In genomic region chrX:105823092-105823454, GRCh38 we compare ENCODE assay signal across 16 cellular contexts. TPM values are rescaled to one million over a fixed set of nuclear protein-coding genes. Genes with fewer than 3 reads are reported as not detected.
DNase-seq lines count a peak whose midpoint lies in the region; ATAC-seq and TF ChIP-seq lines count a peak whose summit lies in the region.
"Had no signal": no experiment of that assay in that cellular context is flagged by ENCODE, and none has a peak within 500 bp of the region (broad histone marks: within the 10 kb centered on the region; RNA-seq: fewer than 3 reads in every experiment).

No MANE protein-coding gene starts in this region.

- H3K4me3 Mint-ChIP-seq in WTC11, result peak overlapping the region; percentile 77
- H3K4me3 Mint-ChIP-seq: activated B cell treated with CpG ODN at 0.5 μM for 24 hours had no signal

- no peak overlapping the region for H3K14ac ChIP-seq in mesenchymal stem cell (ENCODE audit: low read length in 2 of 2)

- POLR2A ChIA-PET in WTC11 (lab: Charles Lee), result no interaction called here

- peak overlapping the region; percentile 73 to 86 for H3K18ac ChIP-seq in mesenchymal stem cell (ENCODE audit: low read depth in 1 of 2, low read length in 2 of 2)

- H2BK120ac ChIP-seq in mesenchymal stem cell (ENCODE audit: low read depth, low read length), result peak overlapping the region; percentile 49

- no peaks in the 10 kb centered on the region for H3K36me3 ChIP-seq in mesenchymal stem cell (ENCODE audit: control insufficient read depth in 1 of 2, insufficient read depth in 2 of 2, low read depth in 1 of 2, low read length in 2 of 2)
- H3K36me3 ChIP-seq in subcutaneous abdominal adipose tissue (ENCODE audit: control insufficient read depth in 5 of 5, insufficient read depth in 5 of 5, low read length in 5 of 5), result no peaks in the 10 kb centered on the region

- H3K27me3 ChIP-seq in mesenchymal stem cell (ENCODE audit: control insufficient read depth in 1 of 2, insufficient read depth in 1 of 2, low read length in 2 of 2), result peaks cover 0 to 39% of the 10 kb centered on the region in 2 experiments
- H3K27me3 ChIP-seq in subcutaneous abdominal adipose tissue (ENCODE audit: control insufficient read depth in 5 of 5, insufficient read depth in 4 of 5, low read length in 5 of 5), result peaks cover 10 to 25% (median 21%) of the 10 kb centered on the region in 5 donors

- H2AFZ ChIP-seq in mesenchymal stem cell (ENCODE audit: low read depth, low read length), result peak overlapping the region; percentile 63
- H2AFZ ChIP-seq: GM23248 had no signal

- CTCF ChIA-PET in WTC11 (lab: Charles Lee), result no interaction called here

- H3K9ac ChIP-seq in mesenchymal stem cell (ENCODE audit: low read length), result no peak overlapping the region
- no peak overlapping the region for H3K9ac ChIP-seq in subcutaneous abdominal adipose tissue (ENCODE audit: low read length in 5 of 5)
- H3K9ac ChIP-seq: GM23248 had no signal

- H2BK12ac ChIP-seq in mesenchymal stem cell (ENCODE audit: low read length in 2 of 2), result no peak overlapping the region

- 0% methylated on average over 4 of the region's 17 CpGs for WGBS in mesenchymal stem cell

- H3K9me3 ChIP-seq in mesenchymal stem cell (ENCODE audit: control insufficient read depth, low read length) (no peaks in the 10 kb centered on the region), subcutaneous abdominal adipose tissue (ENCODE audit: control insufficient read depth in 5 of 5, low read length in 5 of 5) (peaks cover 0 to 2% (median 0%) of the 10 kb centered on the region in 5 donors)

- no peaks in the 10 kb centered on the region for H3K79me1 ChIP-seq in mesenchymal stem cell (replicated peaks; ENCODE audit: low read length, poor library complexity, severe bottlenecking)

- no peaks in the 10 kb centered on the region for H3K9me3 Mint-ChIP-seq in WTC11
- H3K9me3 Mint-ChIP-seq: activated B cell treated with CpG ODN at 0.5 μM for 24 hours had no signal

- H3K36me3 Mint-ChIP-seq in WTC11, result no peaks in the 10 kb centered on the region

- H2BK15ac ChIP-seq in mesenchymal stem cell (ENCODE audit: low read depth, poor library complexity, severe bottlenecking), result no peak overlapping the region

- H4K8ac ChIP-seq in mesenchymal stem cell (ENCODE audit: low read length), result no peak overlapping the region

- H3K4me3 ChIP-seq in fibroblast of pulmonary artery (replicated peaks; ENCODE audit: low read depth, low read length) (peak overlapping the region; percentile 51), mesenchymal stem cell (ENCODE audit: insufficient read depth in 1 of 2, low read depth in 1 of 2, low read length in 2 of 2) (peak overlapping the region; percentile 56 to 65), subcutaneous abdominal adipose tissue (ENCODE audit: low read depth in 1 of 5, low read length in 5 of 5) (peak overlapping the region in 4 of 5 donors; percentile 26 to 68 (median 62))
- H3K4me3 ChIP-seq: GM23248 had no signal

- no peak overlapping the region for H3K23ac ChIP-seq in mesenchymal stem cell (ENCODE audit: low read length in 2 of 2)

- peaks cover 39% of the 10 kb centered on the region for H3K27me3 Mint-ChIP-seq in WTC11 (ENCODE audit: low read depth)
- H3K27me3 Mint-ChIP-seq: activated B cell treated with CpG ODN at 0.5 μM for 24 hours had no signal

- no peak overlapping the region for H3K27ac Mint-ChIP-seq in WTC11
- H3K27ac Mint-ChIP-seq: activated B cell treated with CpG ODN at 0.5 μM for 24 hours had no signal

- peaks cover 4% of the 10 kb centered on the region for H3K4me1 ChIP-seq in mesenchymal stem cell (ENCODE audit: control insufficient read depth, insufficient read depth, low read depth, low read length)
- H3K4me1 ChIP-seq in subcutaneous abdominal adipose tissue (ENCODE audit: control insufficient read depth in 5 of 5, insufficient read depth in 5 of 5, low read length in 5 of 5), result peaks cover 0 to 17% (median 9%) of the 10 kb centered on the region in 5 donors

- no peak overlapping the region for H2AK5ac ChIP-seq in mesenchymal stem cell (ENCODE audit: low read length, severe bottlenecking)

- no peak overlapping the region for H3K4ac ChIP-seq in mesenchymal stem cell (ENCODE audit: low read depth in 1 of 2, low read length in 2 of 2)

- H3K4me1 Mint-ChIP-seq in WTC11, result peaks cover 12% of the 10 kb centered on the region
- H3K4me1 Mint-ChIP-seq: activated B cell treated with CpG ODN at 0.5 μM for 24 hours had no signal

- no peak for TF ChIP-seq CTCF in WTC11 (IDR thresholded peaks at IDR 0.05)
- no peak for TF ChIP-seq CTCF in fibroblast of pulmonary artery (IDR thresholded peaks at IDR 0.05; ENCODE audit: low read length, missing control alignments)
- TF ChIP-seq CTCF in omental fat pad (IDR thresholded peaks at IDR 0.05), result no peak

- no peak overlapping the region for H4K91ac ChIP-seq in mesenchymal stem cell (ENCODE audit: low read length)

- DNase-seq in WTC11 (ENCODE audit: low spot score) (no peak), fibroblast of pulmonary artery (ENCODE audit: low read depth) (no peak), mesenchymal stem cell (no peak), C1 segment of cervical spinal cord (lab: John Stamatoyannopoulos, UW) (no peak), Ammon's horn (ENCODE audit: low spot score) (no peak), omental fat pad (ENCODE audit: low spot score) (no peak)
- DNase-seq: activated B cell treated with CpG ODN at 0.5 μM for 24 hours; erythroblast; GM23248; left colon; NCI-H1436; nucleus accumbens; stimulated activated CD4-positive, alpha-beta T cell treated with anti-CD3 and anti-CD28 coated beads, Interleukin-4, amount 100 ng/mL, for 1 hour; stimulated activated naive CD4-positive, alpha-beta T cell treated with Interleukin-2 at 50 U/mL for 16 hours had no signal

- ATAC-seq in WTC11 (peak; percentile 10; the same call in 1 of the 2 replicates), omental fat pad (ENCODE audit: low FRiP score) (no peak)
- ATAC-seq: HepG2, left colon had no signal

- H2BK5ac ChIP-seq in mesenchymal stem cell (ENCODE audit: low read depth, low read length, poor library complexity, severe bottlenecking), result no peak overlapping the region

- peak overlapping the region; percentile 84 for H3K4me2 ChIP-seq in mesenchymal stem cell (ENCODE audit: low read length, poor library complexity, severe bottlenecking)

- H3K27ac ChIP-seq in mesenchymal stem cell (ENCODE audit: low read length, poor library complexity, severe bottlenecking) (peak overlapping the region; percentile 87), subcutaneous abdominal adipose tissue (ENCODE audit: low read depth, low read length) (no peak overlapping the region)
- H3K27ac ChIP-seq: GM23248 had no signal

TF ChIP-seq in WTC11, 78 proteins besides CTCF, POLR2A, EP300 and RAD21 (continues in another document):
- TF ChIP-seq ZNF396 (CRISPR knock-in tag; IDR thresholded peaks at IDR 0.05; ENCODE audit: borderline replicate concordance), result no peak
- no peak for TF ChIP-seq RELA (CRISPR knock-in tag; IDR thresholded peaks at IDR 0.05; ENCODE audit: borderline replicate concordance)
- no peak for TF ChIP-seq MYBL2 (CRISPR knock-in tag; IDR thresholded peaks at IDR 0.05)
- no peak for TF ChIP-seq AFF4 (CRISPR knock-in tag; IDR thresholded peaks at IDR 0.05; ENCODE audit: borderline replicate concordance)
- TF ChIP-seq MLX (CRISPR knock-in tag; IDR thresholded peaks at IDR 0.05), result no peak
- no peak for TF ChIP-seq EMX1 (CRISPR knock-in tag; IDR thresholded peaks at IDR 0.05)
- TF ChIP-seq GTF2I (CRISPR knock-in tag; conservative IDR thresholded peaks at IDR 0.05), result no peak
- no peak for TF ChIP-seq SOX15 (CRISPR knock-in tag; IDR thresholded peaks at IDR 0.05)
- TF ChIP-seq CREB1 (CRISPR knock-in tag; IDR thresholded peaks at IDR 0.05), result no peak
- no peak for TF ChIP-seq SP1 (CRISPR knock-in tag; conservative IDR thresholded peaks at IDR 0.05)
- TF ChIP-seq NFYB (CRISPR knock-in tag; conservative IDR thresholded peaks at IDR 0.05; ENCODE audit: low read depth), result no peak

RNA-seq across cellular contexts. Expression of gene NRK, which starts 0.7 kb away (rescaled TPM):
- total RNA-seq in WTC11 (2021), result 3.1 to 5.7 TPM (median 4.9 TPM) in 3 replicates
- polyA plus RNA-seq in mesenchymal stem cell (2013, experiment 1 of 2), result 10.1 TPM
- polyA plus RNA-seq in mesenchymal stem cell (2013, experiment 2 of 2), result 9.8 TPM
- 10 to 100 TPM in 1 of 4 donors, 1 to 10 TPM in 2, under 1 TPM in 1; 0.96 to 10.7 (median 1.5) TPM for total RNA-seq in omental fat pad
- total RNA-seq: activated B cell treated with CpG ODN at 0.5 μM for 24 hours, GM23248, HepG2 had no signal
- polyA plus RNA-seq: GM23248, HepG2 had no signal
